ENCODE assay signal across 1 cellular context in genomic region chr4:141389649-141390048, GRCh38.
A peak's percentile ranks its signal among the peaks of the same experiment; 100 is the strongest.
TF ChIP-seq lines count a peak whose summit lies in the region.

No MANE protein-coding gene starts in this region.

TF ChIP-seq in GM23338, 12 proteins besides CTCF, POLR2A, EP300 and RAD21 (continued from another document):
- TF ChIP-seq ZNF462 (CRISPR knock-in tag; IDR thresholded peaks at IDR 0.05) (peak; percentile 42; the same call in 1 of the 2 replicates), CREB1 (CRISPR knock-in tag; IDR thresholded peaks at IDR 0.05; ENCODE audit: low read depth) (no peak), POLR2AphosphoS5 (IDR thresholded peaks at IDR 0.05; ENCODE audit: low read depth) (no peak)
